In the genomic region with DNA sequence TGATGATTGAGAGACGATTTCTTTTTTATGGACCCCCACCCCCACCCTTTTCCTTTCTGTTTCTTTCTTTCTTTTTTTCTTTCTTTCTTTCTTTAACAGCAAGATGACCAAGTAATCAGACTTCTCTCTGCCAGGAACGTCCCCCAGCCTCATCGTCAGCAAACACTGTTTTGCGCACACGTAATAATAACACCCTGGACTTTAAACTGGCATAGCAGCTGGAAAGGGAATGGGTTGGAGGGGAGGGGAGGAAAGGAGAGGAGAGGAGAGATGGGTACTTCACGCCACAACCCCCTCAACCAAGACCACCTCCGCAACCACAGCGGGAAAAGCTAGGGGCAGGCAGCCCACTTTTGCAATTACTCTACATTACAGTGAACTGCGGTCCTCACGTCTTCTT, we compare ENCODE assay signal across 14 cellular contexts. TPM values are rescaled to one million over a fixed set of nuclear protein-coding genes. Genes with fewer than 3 reads are reported as not detected.
A peak's percentile ranks its signal among the peaks of the same experiment; 100 is the strongest.
DNase-seq lines count a peak whose midpoint lies in the region; ATAC-seq, FAIRE-seq and TF ChIP-seq lines count a peak whose summit lies in the region.
"Had no signal": no experiment of that assay in that cellular context is flagged by ENCODE, and none has a peak within 500 bp of the region (broad histone marks: within the 10 kb centered on the region; RNA-seq: fewer than 3 reads in every experiment).

No MANE protein-coding gene starts in this region.

- no peak for ATAC-seq in lower lobe of right lung
- no peak for ATAC-seq in natural killer cell treated with Interleukin-12 subunit alpha and Interleukin-12 subunit beta and Interleukin-15 and Interleukin-18, amount 100 ng/mL, for 72 hours

- H3K4me1 Mint-ChIP-seq in natural killer cell treated with Interleukin-12 subunit alpha and Interleukin-12 subunit beta and Interleukin-15 and Interleukin-18, amount 100 ng/mL, for 72 hours (ENCODE audit: low read depth in 2 of 2) = peaks cover 0 to 7% of the 10 kb centered on the region in 2 donors
- H3K4me1 Mint-ChIP-seq in T-helper 2 cell treated with Interferon-gamma antibody and Interleukin-4, amounts not matched to agents 5 μg/mL and 100 μg/mL, for 36 hours (ENCODE audit: low read depth) = peaks cover 5% of the 10 kb centered on the region

- TF ChIP-seq EP300 in stomach (IDR thresholded peaks at IDR 0.05) = no peak

- intact Hi-C loops in lower lobe of right lung (cut with DNase I) = no loop called here
- intact Hi-C loops in stomach (cut with DNase I; ENCODE audit: low total_unique reads) = no loop called here

- peaks cover 25 to 34% of the 10 kb centered on the region in 2 donors for H3K27me3 Mint-ChIP-seq in natural killer cell treated with Interleukin-12 subunit alpha and Interleukin-12 subunit beta and Interleukin-15 and Interleukin-18, amount 100 ng/mL, for 72 hours
- H3K27me3 Mint-ChIP-seq in T-helper 2 cell treated with Interferon-gamma antibody and Interleukin-4, amounts not matched to agents 5 μg/mL and 100 μg/mL, for 36 hours (ENCODE audit: low read depth) = peaks cover 31% of the 10 kb centered on the region

- H3K27ac Mint-ChIP-seq in natural killer cell treated with Interleukin-12 subunit alpha and Interleukin-12 subunit beta and Interleukin-15 and Interleukin-18, amount 100 ng/mL, for 72 hours = no peak overlapping the region
- no peak overlapping the region for H3K27ac Mint-ChIP-seq in T-helper 2 cell treated with Interferon-gamma antibody and Interleukin-4, amounts not matched to agents 5 μg/mL and 100 μg/mL, for 36 hours

- peaks cover 30% of the 10 kb centered on the region for H3K27me3 ChIP-seq in lower lobe of right lung (ENCODE audit: low read depth)
- peaks cover 5 to 52% (median 28%) of the 10 kb centered on the region in 3 donors for H3K27me3 ChIP-seq in stomach

- H3K36me3 ChIP-seq in lower lobe of right lung = no peaks in the 10 kb centered on the region
- no peaks in the 10 kb centered on the region for H3K36me3 ChIP-seq in stomach

- TF ChIP-seq CTCF in LNCaP clone FGC (IDR thresholded peaks at IDR 0.05; ENCODE audit: control insufficient read depth, extremely low read depth, insufficient read depth) (no peak), choroid plexus epithelial cell (conservative IDR thresholded peaks at IDR 0.05; ENCODE audit: low read depth, low read length) (no peak), lower lobe of right lung (IDR thresholded peaks at IDR 0.05) (no peak), stomach (IDR thresholded peaks at IDR 0.05) (no peak)

- H3K9me3 ChIP-seq in lower lobe of right lung (no peaks in the 10 kb centered on the region), stomach (no peaks in the 10 kb centered on the region)
- H3K9me3 ChIP-seq: body of pancreas had no signal

- FAIRE-seq in GM19239 (lab: Jason Lieb, UNC) = no peak

- DNase-seq in LNCaP clone FGC (ENCODE audit: low read depth) (no peak), choroid plexus epithelial cell (ENCODE audit: low read depth) (peak; percentile 16), lower lobe of right lung (no peak), stomach (no peak), GM19239 (ENCODE audit: insufficient read length, low spot score) (no peak), NCI-H748 treated with DMSO at 0.1 percent for 48 hours (lab: John Stamatoyannopoulos, UW) (no peak)
- no peak for DNase-seq in natural killer cell treated with Interleukin-12 subunit alpha and Interleukin-12 subunit beta and Interleukin-15 and Interleukin-18, amount 100 ng/mL, for 72 hours (ENCODE audit: low spot score)
- DNase-seq in T-helper 2 cell treated with Interferon-gamma antibody and Interleukin-4, amounts not matched to agents 5 μg/mL and 100 μg/mL, for 36 hours (ENCODE audit: low spot score) = no peak
- DNase-seq: NCI-H187 treated with DMSO at 0.1 percent for 48 hours; stimulated activated CD4-positive, alpha-beta T cell treated with anti-CD3 and anti-CD28 coated beads, Interleukin-2, amount 100 ng/mL, for 48 hours had no signal

- TF ChIP-seq POLR2A in stomach (IDR thresholded peaks at IDR 0.05) = no peak

- WGBS in stomach, 5 donors = 3 to 8% (median 6%) methylated on average over 10 of the region's 10 CpGs

- peak overlapping the region; percentile 17 for H3K4me3 ChIP-seq in LNCaP clone FGC (ENCODE audit: low read depth, low read length)
- peak overlapping the region; percentile 59 for H3K4me3 ChIP-seq in choroid plexus epithelial cell (ENCODE audit: low read depth, low read length)
- peak overlapping the region; percentile 17 for H3K4me3 ChIP-seq in lower lobe of right lung
- H3K4me3 ChIP-seq in stomach = peak overlapping the region; percentile 38 to 47 (median 42)
- H3K4me3 ChIP-seq: body of pancreas had no signal

- peaks cover 3% of the 10 kb centered on the region for H3K9me3 Mint-ChIP-seq in natural killer cell treated with Interleukin-12 subunit alpha and Interleukin-12 subunit beta and Interleukin-15 and Interleukin-18, amount 100 ng/mL, for 72 hours
- no peaks in the 10 kb centered on the region for H3K9me3 Mint-ChIP-seq in T-helper 2 cell treated with Interferon-gamma antibody and Interleukin-4, amounts not matched to agents 5 μg/mL and 100 μg/mL, for 36 hours

- H3K4me1 ChIP-seq in lower lobe of right lung (peaks cover 4% of the 10 kb centered on the region), stomach (peaks cover 8 to 26% (median 20%) of the 10 kb centered on the region in 4 donors)
- H3K4me1 ChIP-seq: foreskin keratinocyte had no signal

- H3K36me3 Mint-ChIP-seq in natural killer cell treated with Interleukin-12 subunit alpha and Interleukin-12 subunit beta and Interleukin-15 and Interleukin-18, amount 100 ng/mL, for 72 hours = peaks cover 18% of the 10 kb centered on the region
- no peaks in the 10 kb centered on the region for H3K36me3 Mint-ChIP-seq in T-helper 2 cell treated with Interferon-gamma antibody and Interleukin-4, amounts not matched to agents 5 μg/mL and 100 μg/mL, for 36 hours (ENCODE audit: low read depth)

- H3K27ac ChIP-seq in lower lobe of right lung (no peak overlapping the region), stomach (no peak overlapping the region)
- H3K27ac ChIP-seq: body of pancreas, foreskin keratinocyte had no signal

- no peak overlapping the region for H3K4me3 Mint-ChIP-seq in natural killer cell treated with Interleukin-12 subunit alpha and Interleukin-12 subunit beta and Interleukin-15 and Interleukin-18, amount 100 ng/mL, for 72 hours
- H3K4me3 Mint-ChIP-seq in T-helper 2 cell treated with Interferon-gamma antibody and Interleukin-4, amounts not matched to agents 5 μg/mL and 100 μg/mL, for 36 hours = no peak overlapping the region

RNA-seq across cellular contexts. Expression of a gene that starts 1.1 kb away (rescaled TPM):
- 0.32 TPM for total RNA-seq in lower lobe of right lung
- 1 to 10 TPM in 2 of 5 donors, under 1 TPM in 2, not detected in 1; 0.29 to 5.0 (median 1.2) TPM for total RNA-seq in stomach
- 1 to 10 TPM in 1 of 3 donors, under 1 TPM in 2; 0.10 to 1.1 (median 0.61) TPM for polyA plus RNA-seq in stomach
- not detected for total RNA-seq in natural killer cell treated with Interleukin-12 subunit alpha and Interleukin-12 subunit beta and Interleukin-15 and Interleukin-18, amount 100 ng/mL, for 72 hours
- total RNA-seq: foreskin keratinocyte; mononuclear cell; T-helper 2 cell treated with Interferon-gamma antibody and Interleukin-4, amounts not matched to agents 100 ng/mL and 5 ng/mL, for 36 hours had no signal
